In the genomic region with DNA sequence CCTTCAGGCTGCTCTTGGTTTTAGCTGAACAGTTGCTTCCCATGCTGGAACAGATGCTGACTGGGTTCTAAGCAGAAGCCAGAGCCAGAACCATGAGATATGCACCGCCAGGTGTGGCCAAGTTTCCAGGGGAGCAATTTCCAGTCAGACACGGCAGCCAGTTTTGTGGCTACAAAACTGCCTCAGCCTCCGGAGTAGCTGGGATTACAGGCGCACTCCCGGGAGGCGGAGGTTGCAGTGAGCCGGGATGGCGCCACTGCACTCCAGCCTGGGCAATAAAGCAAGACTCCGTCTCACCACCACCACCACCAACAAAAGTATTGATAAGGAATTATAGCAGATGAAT, we compare ENCODE assay signal across 8 cellular contexts. TPM values are rescaled to one million over a fixed set of nuclear protein-coding genes. Genes with fewer than 3 reads are reported as not detected.
DNase-seq lines count a peak whose midpoint lies in the region; ATAC-seq lines count a peak whose summit lies in the region.

No MANE protein-coding gene starts in this region.

- ATAC-seq in left colon: peak; percentile 29
- no peak for ATAC-seq in GM19455 (IDR thresholded peaks at IDR 0.05; ENCODE audit: unreplicated experiment)

- peak; percentile 44 for DNase-seq in DMS153 treated with DMSO at 0.1 percent for 48 hours (lab: John Stamatoyannopoulos, UW; ENCODE audit: unreplicated experiment)
- peak; percentile 55 for DNase-seq in LHCN-M2 (ENCODE audit: low read depth)
- DNase-seq in astrocyte of the hippocampus (ENCODE audit: low read depth, low spot score): peak; percentile 57
- DNase-seq in left colon: peak in 1 of 2 donors; percentile 29
- DNase-seq in activated CD4-positive, CD25-positive, alpha-beta regulatory T cell (lab: John Stamatoyannopoulos, UW): no peak
- DNase-seq in KG1 (lab: John Stamatoyannopoulos, UW): no peak

- H3K27ac ChIP-seq in temporal lobe (ENCODE audit: low read depth, low read length): peak overlapping the region; percentile 89

- intact Hi-C loops in left colon (cut with DNase I, micrococcal nuclease): no loop called here

RNA-seq across cellular contexts. Expression of gene FAM161A, which starts 1.3 kb away (rescaled TPM):
- total RNA-seq in LHCN-M2 (2014; rRNA removed): 2.3 and 2.5 TPM in 2 replicates
- 1.0 TPM for polyA plus RNA-seq in LHCN-M2 (2012)
- 1 to 10 TPM in 1 of 2 donors, under 1 TPM in 1; 0.73 to 1.2 TPM for total RNA-seq in left colon
- 18.2 TPM for total RNA-seq in temporal lobe

RNA-seq across cellular contexts. Expression of gene CCT4, which starts 33.3 kb away (rescaled TPM):
- total RNA-seq in LHCN-M2 (2014; rRNA removed) (203 and 205 TPM in 2 replicates), left colon (10 to 100 TPM; 62.9 to 69.6 TPM), temporal lobe (150 TPM)
- 134 TPM for polyA plus RNA-seq in LHCN-M2 (2012)

RNA-seq across cellular contexts. Expression of gene COMMD1, which starts 50.3 kb away (rescaled TPM):
- total RNA-seq in LHCN-M2 (2014; rRNA removed) (40.8 and 49.9 TPM in 2 replicates), left colon (10 to 100 TPM; 25.0 to 29.4 TPM), temporal lobe (29.0 TPM)
- 73.9 TPM for polyA plus RNA-seq in LHCN-M2 (2012)

Comparison
In these comparisons a context has a peak if more than half of its experiments do, and no peak if none do; other contexts are left out.
1. DNase-seq: peak in DMS153 treated with DMSO at 0.1 percent for 48 hours (single experiment), LHCN-M2 (single experiment) and astrocyte of the hippocampus (single experiment); none in activated CD4-positive, CD25-positive, alpha-beta regulatory T cell (0 of 4) and KG1 (single experiment).